8 cellular contexts compared by ENCODE assay signal in the genomic region with DNA sequence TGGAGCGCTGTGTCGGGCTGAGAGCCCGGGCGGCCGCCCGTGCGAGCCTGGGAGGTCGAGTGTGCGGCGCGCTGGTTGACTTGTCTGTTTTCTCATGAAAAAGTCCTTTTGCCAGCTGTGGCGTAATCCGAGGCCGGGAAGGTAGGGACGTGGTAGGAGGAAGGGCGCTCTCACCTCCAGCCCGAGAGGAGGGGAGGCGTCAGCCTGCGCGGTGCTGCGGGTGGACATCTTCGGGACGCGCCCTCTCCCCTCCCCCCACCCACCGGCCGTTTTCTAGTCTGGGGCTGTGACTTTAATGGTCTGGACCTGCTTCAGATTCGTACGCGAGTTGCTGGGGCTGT. TPM values are rescaled to one million over a fixed set of nuclear protein-coding genes. Genes with fewer than 3 reads are reported as not detected.
DNase-seq lines count a peak whose midpoint lies in the region; ATAC-seq, FAIRE-seq and TF ChIP-seq lines count a peak whose summit lies in the region.

No MANE protein-coding gene starts in this region.

- no peaks in the 10 kb centered on the region for H3K9me3 Mint-ChIP-seq in activated T-cell treated with anti-CD3 and anti-CD28 coated beads, Interleukin-2, amount 50 U/mL, for 4 hours
- H3K9me3 Mint-ChIP-seq in nephron = no peaks in the 10 kb centered on the region

- H3K4me1 Mint-ChIP-seq in activated T-cell treated with anti-CD3 and anti-CD28 coated beads, Interleukin-2, amount 50 U/mL, for 4 hours (ENCODE audit: low read depth) = peaks cover 50% of the 10 kb centered on the region
- H3K4me1 Mint-ChIP-seq in nephron = peaks cover 28% of the 10 kb centered on the region

- no peaks in the 10 kb centered on the region for H3K27me3 ChIP-seq in AG04450 (ENCODE audit: control insufficient read depth, insufficient read depth, low read length)
- H3K27me3 ChIP-seq in tibial artery = no peaks in the 10 kb centered on the region

- TF ChIP-seq CTCF in AG04450 (IDR thresholded peaks at IDR 0.05; ENCODE audit: low read depth, low read length) = no peak
- peak in 2 of 3 experiments; percentile 4 to 16 for TF ChIP-seq CTCF in nephron (IDR thresholded peaks at IDR 0.05; ENCODE audit: unreplicated experiment in 3 of 3)
- TF ChIP-seq CTCF in tibial artery (IDR thresholded peaks at IDR 0.05) = no peak

- no peaks in the 10 kb centered on the region for H3K36me3 ChIP-seq in tibial artery

- peak overlapping the region; percentile 95 for H3K4me3 Mint-ChIP-seq in activated T-cell treated with anti-CD3 and anti-CD28 coated beads, Interleukin-2, amount 50 U/mL, for 4 hours
- peak overlapping the region; percentile 92 to 96 (median 96) for H3K4me3 Mint-ChIP-seq in nephron

- H3K4me3 ChIP-seq in AG04450 (ENCODE audit: low read depth, low read length) (peak overlapping the region; percentile 91), tibial artery (peak overlapping the region; percentile 76 to 91)

- H3K36me3 Mint-ChIP-seq in activated T-cell treated with anti-CD3 and anti-CD28 coated beads, Interleukin-2, amount 50 U/mL, for 4 hours (ENCODE audit: insufficient read depth) = peaks cover 13% of the 10 kb centered on the region
- peaks cover 20% of the 10 kb centered on the region for H3K36me3 Mint-ChIP-seq in nephron (ENCODE audit: low read depth)

- peak overlapping the region; percentile 94 to 98 (median 96) for H3K27ac Mint-ChIP-seq in nephron

- POLR2A ChIA-PET in AG04450 (lab: Yijun Ruan, JAX) = interaction anchor here (0.6 to 3.5 kb wide), 4 partner anchors 11 to 788 kb away, joined by 3 to 32 read pairs (median 4); a partner anchor contains a TSS

- peaks cover 0 to 19% (median 10%) of the 10 kb centered on the region in 4 donors for H3K4me1 ChIP-seq in tibial artery

- intact Hi-C loops in tibial artery (cut with DNase I; ENCODE audit: low total_unique reads) = loop anchor here (10.0 kb wide), 3 partner anchors 108 to 668 kb away; a partner anchor contains a TSS

- peak; percentile 4 for ATAC-seq in HG03108 (IDR thresholded peaks at IDR 0.05; ENCODE audit: unreplicated experiment)
- peak; percentile 13 to 15 for ATAC-seq in activated T-cell treated with anti-CD3 and anti-CD28 coated beads, Interleukin-2, amount 50 U/mL, for 4 hours

- peak; percentile 60 for FAIRE-seq in GM18507 (lab: Jason Lieb, UNC)

- H3K9me3 ChIP-seq in AG04450 (ENCODE audit: control insufficient read depth, insufficient read depth, low read length) = peaks cover 3% of the 10 kb centered on the region; the same call in 1 of the 2 replicates
- H3K9me3 ChIP-seq in tibial artery = no peaks in the 10 kb centered on the region

- CTCF ChIA-PET in AG04450 (lab: Charles Lee) = interaction anchor here (1.1 to 5.2 kb wide), 5 partner anchors 109 to 557 kb away, joined by 4 to 32 read pairs (median 8); a partner anchor contains a TSS

- H3K27ac ChIP-seq in AG04450 (ENCODE audit: low read depth, low read length) (peak overlapping the region; percentile 87), tibial artery (peak overlapping the region; percentile 92 to 98)

- H3K27me3 Mint-ChIP-seq in activated T-cell treated with anti-CD3 and anti-CD28 coated beads, Interleukin-2, amount 50 U/mL, for 4 hours (ENCODE audit: low read depth) = no peaks in the 10 kb centered on the region
- H3K27me3 Mint-ChIP-seq in nephron (ENCODE audit: low read depth) = no peaks in the 10 kb centered on the region

- DNase-seq in AG04450 (ENCODE audit: low read depth, low spot score) (peak; percentile 16), GM18507 (ENCODE audit: extremely low spot score, insufficient read length, low read depth) (no peak), NCI-H460 (ENCODE audit: extremely low read depth, low read depth) (peak; percentile 25), fibroblast of gingiva (ENCODE audit: low read depth) (peak; percentile 44), tibial artery (peak; percentile 70 to 81)
- peak; percentile 18 for DNase-seq in activated T-cell treated with anti-CD3 and anti-CD28 coated beads, Interleukin-2, amount 50 U/mL, for 4 hours

RNA-seq across cellular contexts. Expression of a gene that starts 0.6 kb away (rescaled TPM):
- polyA plus RNA-seq in AG04450 (2011; rRNA removed) = 44.0 and 67.7 TPM in 2 replicates
- 23.9 and 46.1 TPM in 2 replicates for polyA minus RNA-seq in AG04450 (2011; rRNA and poly(A)+ RNA removed)
- total RNA-seq in NCI-H460 (2014; rRNA removed; shearing (Covaris generic)) = 44.6 and 52.8 TPM in 2 replicates
- 25.8 and 36.8 TPM in 2 replicates for polyA plus RNA-seq in NCI-H460 (2014; cell fraction: nucleus; rRNA removed)
- 10 to 100 TPM; 25.7 to 31.2 (median 30.0) TPM for total RNA-seq in activated T-cell treated with anti-CD3 and anti-CD28 coated beads, Interleukin-2, amount 50 U/mL, for 4 hours

RNA-seq across cellular contexts. Expression of a gene that starts 43.7 kb away (rescaled TPM):
- polyA plus RNA-seq in AG04450 (2011; rRNA removed) = 13.3 and 18.1 TPM in 2 replicates
- 5.2 and 9.3 TPM in 2 replicates for polyA minus RNA-seq in AG04450 (2011; rRNA and poly(A)+ RNA removed)
- total RNA-seq in NCI-H460 (2014; rRNA removed; shearing (Covaris generic)) = 13.7 and 16.2 TPM in 2 replicates
- polyA plus RNA-seq in NCI-H460 (2014; cell fraction: nucleus; rRNA removed) = 10.3 and 11.0 TPM in 2 replicates
- 1 to 10 TPM in 1 of 3 donors, under 1 TPM in 2; 0.40 to 1.1 (median 0.71) TPM for total RNA-seq in activated T-cell treated with anti-CD3 and anti-CD28 coated beads, Interleukin-2, amount 50 U/mL, for 4 hours

Comparison
In these comparisons a context has a peak if more than half of its experiments do, and no peak if none do; other contexts are left out.
1. CTCF ChIP-seq: peak in nephron (2 of 3); none in AG04450 (single experiment) and tibial artery (0 of 2).